Comparison of ENCODE assay signal across 18 cellular contexts in the genomic region with DNA sequence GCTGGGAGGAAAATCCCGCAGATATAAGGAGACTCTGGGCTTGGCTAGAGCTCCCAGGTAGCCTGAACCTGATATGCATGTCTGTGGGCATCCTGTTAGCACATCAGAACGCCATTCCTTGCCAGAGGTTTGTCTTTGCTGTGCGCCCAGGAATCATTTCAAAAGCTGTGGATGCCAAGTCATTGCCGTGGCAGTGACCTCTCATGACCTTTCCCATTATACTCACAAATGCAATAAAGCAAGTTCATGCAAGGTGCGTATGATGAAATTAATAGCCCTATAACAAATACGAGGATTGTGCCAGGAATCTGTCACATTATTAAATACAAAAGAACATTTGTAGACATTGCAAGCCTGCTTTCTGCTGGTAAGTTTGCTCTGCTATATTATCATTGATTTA.
DNase-seq lines count a peak whose midpoint lies in the region; ATAC-seq and TF ChIP-seq lines count a peak whose summit lies in the region.
"Had no signal": no experiment of that assay in that cellular context is flagged by ENCODE, and none has a peak within 500 bp of the region (broad histone marks: within the 10 kb centered on the region; RNA-seq: fewer than 3 reads in every experiment).

No MANE protein-coding gene starts in this region.

- H3K36me3 ChIP-seq in body of pancreas (replicated peaks in 1 of 2; ENCODE audit: insufficient read depth in 1 of 2, low read depth in 2 of 2) (no peaks in the 10 kb centered on the region), gastrocnemius medialis (no peaks in the 10 kb centered on the region), upper lobe of right lung (no peaks in the 10 kb centered on the region)
- H3K36me3 ChIP-seq: brain microvascular endothelial cell, neural progenitor cell had no signal

- H3K9me3 Mint-ChIP-seq in activated T-helper 1 cell treated with anti-CD3 and anti-CD28 coated beads, Interleukin-12 subunit alpha, Interleukin-12 subunit beta, Interleukin-2, Interleukin-4 antibody, amounts not matched to agents 30 ng/mL and 10 ng/mL and 1 ng/mL, durations not matched to agents 14 hours and 24 hours and 36 hours, result no peaks in the 10 kb centered on the region
- H3K9me3 Mint-ChIP-seq: activated naive CD4-positive, alpha-beta T cell treated with anti-CD3 and anti-CD28 coated beads, Interleukin-2, amount 50 U/mL, for 24 hours; neural progenitor cell; stimulated activated naive CD8-positive, alpha-beta T cell treated with anti-CD3 and anti-CD28 coated beads, Interleukin-15, Interleukin-2, amounts not matched to agents 100 ng/mL and 50 ng/mL, for 24 hours had no signal

- peaks cover 13% of the 10 kb centered on the region for H3K4me1 ChIP-seq in body of pancreas
- peaks cover 14% of the 10 kb centered on the region in 2 donors for H3K4me1 ChIP-seq in gastrocnemius medialis
- H3K4me1 ChIP-seq in upper lobe of right lung, result no peaks in the 10 kb centered on the region

- 14 to 18% methylated on average over 6 of the region's 6 CpGs for WGBS in body of pancreas, 2 donors

- H3K4me3 ChIP-seq in body of pancreas, result no peak overlapping the region
- H3K4me3 ChIP-seq in gastrocnemius medialis, result no peak overlapping the region
- H3K4me3 ChIP-seq in upper lobe of right lung, result no peak overlapping the region
- H3K4me3 ChIP-seq: K562, neural progenitor cell, smooth muscle cell had no signal

- TF ChIP-seq CTCF in body of pancreas (IDR thresholded peaks at IDR 0.05) (no peak), gastrocnemius medialis (IDR thresholded peaks at IDR 0.05 in 4 of 5, conservative IDR thresholded peaks at IDR 0.05 in 1 of 5) (no peak), upper lobe of right lung (IDR thresholded peaks at IDR 0.05) (no peak)

- peak; percentile 15 for DNase-seq in SIG-M5 treated with dmso at 0.1 percent for 504 hours (lab: John Stamatoyannopoulos, UW; ENCODE audit: unreplicated experiment)
- no peak for DNase-seq in SIG-M5 (lab: John Stamatoyannopoulos, UW)
- DNase-seq in NCI-H2081 (lab: John Stamatoyannopoulos, UW), result peak; percentile 57 to 85
- peak; percentile 58 to 72 (median 64) for DNase-seq in body of pancreas
- peak; percentile 16 to 55 for DNase-seq in gastrocnemius medialis
- no peak for DNase-seq in upper lobe of right lung
- no peak for DNase-seq in activated T-helper 1 cell treated with anti-CD3 and anti-CD28 coated beads, Interleukin-12 subunit alpha, Interleukin-12 subunit beta, Interleukin-2, Interleukin-4 antibody, amounts not matched to agents 30 ng/mL and 10 ng/mL and 1 ng/mL, durations not matched to agents 14 hours and 24 hours and 36 hours (ENCODE audit: low spot score)
- no peak for DNase-seq in stimulated activated CD4-positive, alpha-beta T cell treated with anti-CD3 and anti-CD28 coated beads, Interleukin-15, amount 100 ng/mL, for 24 hours
- DNase-seq: brain microvascular endothelial cell; CD4-positive, alpha-beta memory T cell; effector CD8-positive, alpha-beta T cell; mesenchymal stem cell; T-helper 2 cell had no signal

- H3K27me3 ChIP-seq in body of pancreas, result no peaks in the 10 kb centered on the region
- no peaks in the 10 kb centered on the region for H3K27me3 ChIP-seq in gastrocnemius medialis
- no peaks in the 10 kb centered on the region for H3K27me3 ChIP-seq in upper lobe of right lung
- H3K27me3 ChIP-seq: brain microvascular endothelial cell, neural progenitor cell had no signal

- peaks cover 25% of the 10 kb centered on the region for H3K27me3 Mint-ChIP-seq in activated T-helper 1 cell treated with anti-CD3 and anti-CD28 coated beads, Interleukin-12 subunit alpha, Interleukin-12 subunit beta, Interleukin-2, Interleukin-4 antibody, amounts not matched to agents 30 ng/mL and 10 ng/mL and 1 ng/mL, durations not matched to agents 14 hours and 24 hours and 36 hours (ENCODE audit: insufficient read depth)

- H3K4me1 Mint-ChIP-seq in activated T-helper 1 cell treated with anti-CD3 and anti-CD28 coated beads, Interleukin-12 subunit alpha, Interleukin-12 subunit beta, Interleukin-2, Interleukin-4 antibody, amounts not matched to agents 30 ng/mL and 10 ng/mL and 1 ng/mL, durations not matched to agents 14 hours and 24 hours and 36 hours (ENCODE audit: low read depth), result no peaks in the 10 kb centered on the region
- H3K4me1 Mint-ChIP-seq: activated naive CD4-positive, alpha-beta T cell treated with anti-CD3 and anti-CD28 coated beads, Interleukin-2, amount 50 U/mL, for 24 hours; CD4-positive, alpha-beta memory T cell had no signal

- no peaks in the 10 kb centered on the region for H3K9me3 ChIP-seq in body of pancreas
- H3K9me3 ChIP-seq in gastrocnemius medialis, result no peaks in the 10 kb centered on the region
- no peaks in the 10 kb centered on the region for H3K9me3 ChIP-seq in upper lobe of right lung

- ATAC-seq in body of pancreas (peak; percentile 94), gastrocnemius medialis (peak; percentile 62 to 80), upper lobe of right lung (no peak)
- ATAC-seq: K562 had no signal

- no peak overlapping the region for H3K27ac Mint-ChIP-seq in activated T-helper 1 cell treated with anti-CD3 and anti-CD28 coated beads, Interleukin-12 subunit alpha, Interleukin-12 subunit beta, Interleukin-2, Interleukin-4 antibody, amounts not matched to agents 30 ng/mL and 10 ng/mL and 1 ng/mL, durations not matched to agents 14 hours and 24 hours and 36 hours
- H3K27ac Mint-ChIP-seq: activated naive CD4-positive, alpha-beta T cell treated with anti-CD3 and anti-CD28 coated beads, Interleukin-2, amount 50 U/mL, for 24 hours; CD4-positive, alpha-beta memory T cell; neural progenitor cell; stimulated activated naive CD8-positive, alpha-beta T cell treated with anti-CD3 and anti-CD28 coated beads, Interleukin-15, Interleukin-2, amounts not matched to agents 100 ng/mL and 50 ng/mL, for 24 hours had no signal

- no peaks in the 10 kb centered on the region for H3K36me3 Mint-ChIP-seq in activated T-helper 1 cell treated with anti-CD3 and anti-CD28 coated beads, Interleukin-12 subunit alpha, Interleukin-12 subunit beta, Interleukin-2, Interleukin-4 antibody, amounts not matched to agents 30 ng/mL and 10 ng/mL and 1 ng/mL, durations not matched to agents 14 hours and 24 hours and 36 hours (ENCODE audit: low read depth)
- H3K36me3 Mint-ChIP-seq: activated naive CD4-positive, alpha-beta T cell treated with anti-CD3 and anti-CD28 coated beads, Interleukin-2, amount 50 U/mL, for 24 hours; CD4-positive, alpha-beta memory T cell; neural progenitor cell had no signal

- intact Hi-C loops in body of pancreas (cut with DNase I) (no loop called here), gastrocnemius medialis (cut with DNase I; ENCODE audit: low total_unique reads) (no loop called here), upper lobe of right lung (cut with DNase I) (no loop called here)
- intact Hi-C loops in activated T-helper 1 cell treated with anti-CD3 and anti-CD28 coated beads, Interleukin-12 subunit alpha, Interleukin-12 subunit beta, Interleukin-2, Interleukin-4 antibody, amounts not matched to agents 30 ng/mL and 10 ng/mL and 1 ng/mL, durations not matched to agents 14 hours and 24 hours and 36 hours (cut with micrococcal nuclease), result no loop called here

- in situ Hi-C loops in gastrocnemius medialis (cut with MboI; ENCODE audit: low sequenced_read_pairs in 4 of 4), result no loop called here

- TF ChIP-seq POLR2A in body of pancreas (IDR thresholded peaks at IDR 0.05) (no peak), gastrocnemius medialis (IDR thresholded peaks at IDR 0.05) (no peak)

- H3K27ac ChIP-seq in body of pancreas (peak overlapping the region in 3 of 4 donors; percentile 28 to 62 (median 33)), gastrocnemius medialis (no peak overlapping the region), upper lobe of right lung (no peak overlapping the region)
- H3K27ac ChIP-seq: brain microvascular endothelial cell, neural progenitor cell had no signal

- no peak overlapping the region for H3K4me3 Mint-ChIP-seq in activated T-helper 1 cell treated with anti-CD3 and anti-CD28 coated beads, Interleukin-12 subunit alpha, Interleukin-12 subunit beta, Interleukin-2, Interleukin-4 antibody, amounts not matched to agents 30 ng/mL and 10 ng/mL and 1 ng/mL, durations not matched to agents 14 hours and 24 hours and 36 hours
- H3K4me3 Mint-ChIP-seq: activated naive CD4-positive, alpha-beta T cell treated with anti-CD3 and anti-CD28 coated beads, Interleukin-2, amount 50 U/mL, for 24 hours; CD4-positive, alpha-beta memory T cell; neural progenitor cell; stimulated activated naive CD8-positive, alpha-beta T cell treated with anti-CD3 and anti-CD28 coated beads, Interleukin-15, Interleukin-2, amounts not matched to agents 100 ng/mL and 50 ng/mL, for 24 hours had no signal

Comparison
In these comparisons a context has a peak if more than half of its experiments do, and no peak if none do; other contexts are left out.
1. DNase-seq: peak in SIG-M5 treated with dmso at 0.1 percent for 504 hours (single experiment), NCI-H2081 (2 of 2), body of pancreas (4 of 4) and gastrocnemius medialis (2 of 2); none in SIG-M5 (single experiment), upper lobe of right lung (single experiment), activated T-helper 1 cell treated with anti-CD3 and anti-CD28 coated beads, Interleukin-12 subunit alpha, Interleukin-12 subunit beta, Interleukin-2, Interleukin-4 antibody, amounts not matched to agents 30 ng/mL and 10 ng/mL and 1 ng/mL, durations not matched to agents 14 hours and 24 hours and 36 hours (single experiment) and stimulated activated CD4-positive, alpha-beta T cell treated with anti-CD3 and anti-CD28 coated beads, Interleukin-15, amount 100 ng/mL, for 24 hours (single experiment).
2. H3K27ac ChIP-seq: peak in body of pancreas (3 of 4); none in gastrocnemius medialis (0 of 4) and upper lobe of right lung (single experiment).